Comparison of ENCODE assay signal across 9 cellular contexts in the genomic region with DNA sequence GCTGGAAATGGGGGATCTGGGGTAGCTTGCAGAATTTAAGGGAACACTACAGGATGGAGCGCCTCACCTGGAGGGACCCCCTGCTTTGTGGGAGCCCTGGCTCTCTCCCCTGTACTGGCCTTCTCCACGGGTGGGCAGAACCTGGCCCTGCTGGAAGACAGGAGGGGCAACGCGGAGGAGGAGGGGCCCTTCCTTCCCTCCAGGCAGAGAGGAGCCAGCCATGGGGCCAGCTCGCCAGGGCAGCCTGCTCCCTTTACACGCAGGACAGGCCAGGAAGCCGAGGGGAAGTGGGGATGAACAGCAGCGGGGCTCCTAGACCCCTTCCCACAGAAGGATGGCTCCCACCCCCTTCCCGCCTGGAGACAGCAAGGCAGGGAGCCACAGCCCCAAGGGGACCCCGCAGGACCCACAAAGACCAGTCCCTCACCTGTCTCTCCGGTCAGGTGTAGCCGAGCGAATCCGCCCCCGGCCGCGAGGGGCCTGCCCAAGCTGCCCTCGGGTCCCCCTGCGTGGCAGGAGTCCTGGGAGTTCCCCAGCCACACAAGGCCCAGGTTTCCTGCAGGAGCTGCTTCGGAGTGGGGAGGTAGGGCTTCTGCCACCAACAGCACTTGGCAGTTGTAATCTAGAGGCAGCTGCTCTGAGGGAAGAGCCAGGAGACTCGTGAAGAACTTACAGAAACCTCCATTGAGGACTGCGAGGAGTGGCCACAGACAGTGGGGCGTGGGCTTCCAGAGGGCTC. TPM values are rescaled to one million over a fixed set of nuclear protein-coding genes. Genes with fewer than 3 reads are reported as not detected.
DNase-seq lines count a peak whose midpoint lies in the region; ATAC-seq and TF ChIP-seq lines count a peak whose summit lies in the region.
"Had no signal": no experiment of that assay in that cellular context is flagged by ENCODE, and none has a peak within 500 bp of the region (broad histone marks: within the 10 kb centered on the region; RNA-seq: fewer than 3 reads in every experiment).

No MANE protein-coding gene starts in this region.

- no peaks in the 10 kb centered on the region for H3K9me3 Mint-ChIP-seq in memory B cell

- DNase-seq in cardiac muscle cell (ENCODE audit: low read depth in 1 of 2, low spot score in 1 of 2) (no peak), left cardiac atrium (no peak), adipocyte (ENCODE audit: low read depth) (no peak), memory B cell (ENCODE audit: low spot score in 2 of 2) (no peak), HEK293T (ENCODE audit: extremely low spot score) (no peak), SKM-1 treated with dmso at 0.1 percent for 144 hours (lab: John Stamatoyannopoulos, UW; ENCODE audit: unreplicated experiment) (no peak)
- DNase-seq: foreskin melanocyte had no signal

- H3K36me3 Mint-ChIP-seq in memory B cell = no peaks in the 10 kb centered on the region

- POLR2A ChIA-PET in HEK293T (lab: Yijun Ruan, JAX) = no interaction called here

- H3K9ac ChIP-seq in adipocyte (ENCODE audit: low read length) = peak overlapping the region; percentile 66

- ATAC-seq in left cardiac atrium = no peak
- no peak for ATAC-seq in memory B cell (ENCODE audit: low read depth)
- ATAC-seq in GM18520 (IDR thresholded peaks at IDR 0.05; ENCODE audit: unreplicated experiment) = no peak
- ATAC-seq in HG03354 (IDR thresholded peaks at IDR 0.05; ENCODE audit: poor library complexity, severe bottlenecking, unreplicated experiment) = no peak

- H3K36me3 ChIP-seq in cardiac muscle cell (no peaks in the 10 kb centered on the region), adipocyte (ENCODE audit: control insufficient read depth, insufficient read depth, low read length, severe bottlenecking) (no peaks in the 10 kb centered on the region)

- H3K27me3 Mint-ChIP-seq in memory B cell = no peaks in the 10 kb centered on the region

- peak overlapping the region; percentile 70 for H3K4me3 Mint-ChIP-seq in memory B cell

- no peak for TF ChIP-seq CTCF in cardiac muscle cell (IDR thresholded peaks at IDR 0.05; ENCODE audit: low read depth, low read length)

- H3K4me1 ChIP-seq in cardiac muscle cell (ENCODE audit: low read depth) (peaks cover 11% of the 10 kb centered on the region), adipocyte (ENCODE audit: control insufficient read depth, insufficient read depth, low read length) (peaks cover 18% of the 10 kb centered on the region)

- H3K9me3 ChIP-seq in cardiac muscle cell (ENCODE audit: low read depth) (no peaks in the 10 kb centered on the region), adipocyte (ENCODE audit: control insufficient read depth, low read length) (peaks cover 3% of the 10 kb centered on the region)

- CTCF ChIA-PET in HEK293T (lab: Yijun Ruan, JAX) = no interaction called here

- H3K4me3 ChIP-seq in cardiac muscle cell (no peak overlapping the region), adipocyte (ENCODE audit: low read length) (no peak overlapping the region)

- peaks cover 11% of the 10 kb centered on the region for H3K4me1 Mint-ChIP-seq in memory B cell

- intact Hi-C loops in left cardiac atrium (cut with DNase I) = no loop called here

- H3K27me3 ChIP-seq in cardiac muscle cell = no peaks in the 10 kb centered on the region
- peaks cover 7% of the 10 kb centered on the region for H3K27me3 ChIP-seq in adipocyte (replicated peaks; ENCODE audit: control insufficient read depth, insufficient read depth, low read length)

- peak overlapping the region; percentile 58 for H3K27ac ChIP-seq in cardiac muscle cell

- no peak overlapping the region for H3K27ac Mint-ChIP-seq in memory B cell

TF ChIP-seq in HEK293T, 16 proteins besides CTCF, POLR2A, EP300 and RAD21:
- TF ChIP-seq ELF4 (IDR thresholded peaks at IDR 0.05) = no peak
- no peak for TF ChIP-seq HDGF (IDR thresholded peaks at IDR 0.05; ENCODE audit: borderline replicate concordance)
- no peak for TF ChIP-seq BHLHE40 (IDR thresholded peaks at IDR 0.05; ENCODE audit: borderline replicate concordance)
- no peak for TF ChIP-seq ZNF384 (IDR thresholded peaks at IDR 0.05)
- TF ChIP-seq FOXM1 (IDR thresholded peaks at IDR 0.05; ENCODE audit: borderline replicate concordance) = no peak
- no peak for TF ChIP-seq SUZ12 (IDR thresholded peaks at IDR 0.05)
- TF ChIP-seq FOXK2 (IDR thresholded peaks at IDR 0.05) = no peak
- TF ChIP-seq SP1 (IDR thresholded peaks at IDR 0.05) = no peak
- TF ChIP-seq LEF1 (IDR thresholded peaks at IDR 0.05; ENCODE audit: borderline replicate concordance) = no peak
- TF ChIP-seq NFRKB (IDR thresholded peaks at IDR 0.05) = no peak
- TF ChIP-seq L3MBTL2 (conservative IDR thresholded peaks at IDR 0.05) = no peak
- no peak for TF ChIP-seq TARDBP (IDR thresholded peaks at IDR 0.05)
- no peak for TF ChIP-seq ARNT (IDR thresholded peaks at IDR 0.05)
- no peak for TF ChIP-seq CTBP1 (IDR thresholded peaks at IDR 0.05; ENCODE audit: borderline replicate concordance)
- TF ChIP-seq, protein P1, sequence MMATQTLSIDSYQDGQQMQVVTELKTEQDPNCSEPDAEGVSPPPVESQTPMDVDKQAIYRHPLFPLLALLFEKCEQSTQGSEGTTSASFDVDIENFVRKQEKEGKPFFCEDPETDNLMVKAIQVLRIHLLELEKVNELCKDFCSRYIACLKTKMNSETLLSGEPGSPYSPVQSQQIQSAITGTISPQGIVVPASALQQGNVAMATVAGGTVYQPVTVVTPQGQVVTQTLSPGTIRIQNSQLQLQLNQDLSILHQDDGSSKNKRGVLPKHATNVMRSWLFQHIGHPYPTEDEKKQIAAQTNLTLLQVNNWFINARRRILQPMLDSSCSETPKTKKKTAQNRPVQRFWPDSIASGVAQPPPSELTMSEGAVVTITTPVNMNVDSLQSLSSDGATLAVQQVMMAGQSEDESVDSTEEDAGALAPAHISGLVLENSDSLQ (IDR thresholded peaks at IDR 0.05) = no peak
- no peak for TF ChIP-seq FOXA1 (IDR thresholded peaks at IDR 0.05)

RNA-seq across cellular contexts. Expression of a gene that starts 1.6 kb away (rescaled TPM):
- total RNA-seq in cardiac muscle cell (19.5 and 25.4 TPM in 2 replicates), left cardiac atrium (1 to 10 TPM; 5.4 to 8.6 TPM)
- polyA plus RNA-seq in cardiac muscle cell = 35.1 and 50.3 TPM in 2 replicates
